In genomic region chr2:216657086-216657855, GRCh38 we compare ENCODE assay signal across 24 cellular contexts. TPM values are rescaled to one million over a fixed set of nuclear protein-coding genes. Genes with fewer than 3 reads are reported as not detected.
DNase-seq lines count a peak whose midpoint lies in the region; TF ChIP-seq lines count a peak whose summit lies in the region.
"Had no signal": no experiment of that assay in that cellular context is flagged by ENCODE, and none has a peak within 500 bp of the region (broad histone marks: within the 10 kb centered on the region; RNA-seq: fewer than 3 reads in every experiment).

No MANE protein-coding gene starts in this region.

- 94% methylated on average over 16 of the region's 16 CpGs for WGBS in thymus

- H3K27me3 ChIP-seq in brain microvascular endothelial cell (replicated peaks) (no peaks in the 10 kb centered on the region), thymus (ENCODE audit: control insufficient read depth, insufficient read depth) (no peaks in the 10 kb centered on the region), dorsolateral prefrontal cortex (peaks cover 0 to 7% (median 0%) of the 10 kb centered on the region in 45 donors)
- H3K27me3 ChIP-seq: right atrium auricular region, upper lobe of left lung had no signal

- no peak overlapping the region for H3K4me3 ChIP-seq in brain microvascular endothelial cell (ENCODE audit: low read depth, low read length)
- no peak overlapping the region for H3K4me3 ChIP-seq in thymus (ENCODE audit: low read length)
- H3K4me3 ChIP-seq in dorsolateral prefrontal cortex: no peak overlapping the region
- H3K4me3 ChIP-seq: GM23248, right atrium auricular region, upper lobe of left lung had no signal

- H3K36me3 ChIP-seq in brain microvascular endothelial cell (replicated peaks) (peaks cover 20% of the 10 kb centered on the region), thymus (ENCODE audit: control insufficient read depth, insufficient read depth) (peaks cover 5% of the 10 kb centered on the region)
- H3K36me3 ChIP-seq: upper lobe of left lung, WERI-Rb-1 had no signal

- no peak for DNase-seq in RWPE1 (ENCODE audit: low spot score)
- no peak for DNase-seq in brain microvascular endothelial cell
- no peak for DNase-seq in glutamatergic neuron
- DNase-seq in RPMI8226: no peak
- no peak for DNase-seq in dorsolateral prefrontal cortex
- no peak for DNase-seq in NCI-H146 treated with DMSO at 0.1 percent for 48 hours (lab: John Stamatoyannopoulos, UW; ENCODE audit: unreplicated experiment)
- DNase-seq: activated CD4-positive, alpha-beta T cell treated with anti-CD3 and anti-CD28 coated beads, Interleukin-2, amount 50 U/mL, for 48 hours; activated naive CD4-positive, alpha-beta T cell treated with anti-CD3 and anti-CD28 coated beads for 36 hours; activated T-cell treated with anti-CD3 and anti-CD28 coated beads, Interleukin-2, amount 50 U/mL, for 1 hour; AML-193; EL; GM23248; NCI-H1417; NCI-H524; occipital lobe; SHP77 treated with DMSO at 0.1 percent for 48 hours; stimulated activated CD4-positive, alpha-beta T cell treated with anti-CD3 and anti-CD28 coated beads, Interleukin-15, amount 100 ng/mL, for 24 hours; T-helper 2 cell; upper lobe of left lung; WERI-Rb-1 had no signal

- no peaks in the 10 kb centered on the region for H3K4me1 ChIP-seq in thymus (ENCODE audit: control insufficient read depth, insufficient read depth, low read length)
- H3K4me1 ChIP-seq: upper lobe of left lung had no signal

- H3K27me3 Mint-ChIP-seq in glutamatergic neuron (ENCODE audit: unreplicated experiment): no peaks in the 10 kb centered on the region
- H3K27me3 Mint-ChIP-seq: stimulated activated memory B cell treated with anti-CD40 and anti-IgM and Interleukin-4, amounts not matched to agents 10 μg/mL and 1 μg/mL and 100 μg/mL, for 72 hours had no signal

- in situ Hi-C loops in brain microvascular endothelial cell (cut with HindIII; ENCODE audit: low pct_ligation_motif_present, low sequenced_read_pairs): loop anchor here (10.0 kb wide), 1 partner anchor 142 kb away; no protein-coding TSS in a partner anchor

- H3K4me1 Mint-ChIP-seq in glutamatergic neuron (ENCODE audit: low read depth, unreplicated experiment): peaks cover 24% of the 10 kb centered on the region
- H3K4me1 Mint-ChIP-seq: stimulated activated memory B cell treated with anti-CD40 and anti-IgM and Interleukin-4, amounts not matched to agents 10 μg/mL and 1 μg/mL and 100 μg/mL, for 72 hours had no signal

- peak overlapping the region; percentile 33 for H3K27ac Mint-ChIP-seq in glutamatergic neuron (ENCODE audit: unreplicated experiment)
- H3K27ac Mint-ChIP-seq: activated naive CD4-positive, alpha-beta T cell treated with anti-CD3 and anti-CD28 coated beads for 36 hours; dendritic cell treated with granulocyte-macrophage colony-stimulating factor and Interleukin-4, amounts not matched to agents 40 ng/mL and 50 ng/mL, for 4 days; stimulated activated memory B cell treated with anti-CD40 and anti-IgM and Interleukin-4, amounts not matched to agents 10 μg/mL and 1 μg/mL and 100 μg/mL, for 72 hours had no signal

- TF ChIP-seq CTCF in RWPE1 (conservative IDR thresholded peaks at IDR 0.05; ENCODE audit: low read depth) (no peak), brain microvascular endothelial cell (IDR thresholded peaks at IDR 0.05; ENCODE audit: low read depth, low read length, missing control alignments) (no peak), glutamatergic neuron (IDR thresholded peaks at IDR 0.05; ENCODE audit: partially characterized antibody, unreplicated experiment) (no peak), dorsolateral prefrontal cortex (IDR thresholded peaks at IDR 0.05 in 54 of 56, conservative IDR thresholded peaks at IDR 0.05 in 2 of 56; ENCODE audit: low read depth in 1 of 56, partially characterized antibody in 56 of 56) (no peak)

- peaks cover 4% of the 10 kb centered on the region for H3K9me3 Mint-ChIP-seq in glutamatergic neuron (ENCODE audit: unreplicated experiment)
- H3K9me3 Mint-ChIP-seq: activated naive CD4-positive, alpha-beta T cell treated with anti-CD3 and anti-CD28 coated beads for 36 hours; dendritic cell treated with granulocyte-macrophage colony-stimulating factor and Interleukin-4, amounts not matched to agents 40 ng/mL and 50 ng/mL, for 4 days; stimulated activated memory B cell treated with anti-CD40 and anti-IgM and Interleukin-4, amounts not matched to agents 10 μg/mL and 1 μg/mL and 100 μg/mL, for 72 hours had no signal

- intact Hi-C loops in dorsolateral prefrontal cortex (cut with DNase I): no loop called here

- CTCF ChIA-PET in RWPE1 (lab: Yijun Ruan, JAX): interaction anchor here (0.7 kb wide), 1 partner anchor 66 kb away, joined by 3 read pairs; no protein-coding TSS in a partner anchor

- POLR2A ChIA-PET in RWPE1 (lab: Yijun Ruan, JAX; ENCODE audit: low non-redundant PET): no interaction called here

- no peaks in the 10 kb centered on the region for H3K36me3 Mint-ChIP-seq in glutamatergic neuron (ENCODE audit: unreplicated experiment)
- H3K36me3 Mint-ChIP-seq: stimulated activated memory B cell treated with anti-CD40 and anti-IgM and Interleukin-4, amounts not matched to agents 10 μg/mL and 1 μg/mL and 100 μg/mL, for 72 hours had no signal

- H3K27ac ChIP-seq in RWPE1 (peak overlapping the region; percentile 98), brain microvascular endothelial cell (peak overlapping the region; percentile 21), thymus (ENCODE audit: low read depth) (peak overlapping the region; percentile 61), dorsolateral prefrontal cortex (no peak overlapping the region)
- H3K27ac ChIP-seq: GM23248, right atrium auricular region, upper lobe of left lung, WERI-Rb-1 had no signal

- no peak overlapping the region for H3K4me3 Mint-ChIP-seq in glutamatergic neuron (ENCODE audit: unreplicated experiment)
- H3K4me3 Mint-ChIP-seq: activated naive CD4-positive, alpha-beta T cell treated with anti-CD3 and anti-CD28 coated beads for 36 hours; dendritic cell treated with granulocyte-macrophage colony-stimulating factor and Interleukin-4, amounts not matched to agents 40 ng/mL and 50 ng/mL, for 4 days; stimulated activated memory B cell treated with anti-CD40 and anti-IgM and Interleukin-4, amounts not matched to agents 10 μg/mL and 1 μg/mL and 100 μg/mL, for 72 hours had no signal

- no peaks in the 10 kb centered on the region for H3K9me3 ChIP-seq in thymus (ENCODE audit: control insufficient read depth)
- H3K9me3 ChIP-seq: right atrium auricular region, upper lobe of left lung had no signal

RNA-seq across cellular contexts. Expression of gene IGFBP2, which starts 24.1 kb away (rescaled TPM):
- total RNA-seq in glutamatergic neuron (ENCODE audit: unreplicated experiment) (208 TPM), dorsolateral prefrontal cortex (10 to 100 TPM in 117 of 120 experiments, 1 to 10 TPM in 3; 7.2 to 68.9 (median 25.9) TPM)
- polyA plus RNA-seq in thymus: 111 TPM

RNA-seq across cellular contexts. Expression of gene IGFBP5, which starts 38.1 kb away (rescaled TPM):
- total RNA-seq in glutamatergic neuron (ENCODE audit: unreplicated experiment) (0.51 TPM), dorsolateral prefrontal cortex (100 to 1,000 TPM in 4 of 120 experiments, 10 to 100 TPM in 116; 21.9 to 125 (median 57.7) TPM)
- 134 TPM for polyA plus RNA-seq in thymus
- total RNA-seq: activated naive CD4-positive, alpha-beta T cell treated with anti-CD3 and anti-CD28 coated beads for 36 hours had no signal

Comparison
In these comparisons a context has a peak if more than half of its experiments do, and no peak if none do; other contexts are left out.
1. H3K27ac ChIP-seq: peak in RWPE1 (single experiment), brain microvascular endothelial cell (single experiment) and thymus (single experiment); none in dorsolateral prefrontal cortex (0 of 59).
2. RNA of gene IGFBP5, which starts 38.1 kb away (total RNA-seq): 21.9 to 125 TPM in dorsolateral prefrontal cortex; 0.51 TPM in glutamatergic neuron (single experiment); every median in the first group is over 10 times any median in the second.